Comparison of ENCODE assay signal across 1 cellular context in the genomic region with DNA sequence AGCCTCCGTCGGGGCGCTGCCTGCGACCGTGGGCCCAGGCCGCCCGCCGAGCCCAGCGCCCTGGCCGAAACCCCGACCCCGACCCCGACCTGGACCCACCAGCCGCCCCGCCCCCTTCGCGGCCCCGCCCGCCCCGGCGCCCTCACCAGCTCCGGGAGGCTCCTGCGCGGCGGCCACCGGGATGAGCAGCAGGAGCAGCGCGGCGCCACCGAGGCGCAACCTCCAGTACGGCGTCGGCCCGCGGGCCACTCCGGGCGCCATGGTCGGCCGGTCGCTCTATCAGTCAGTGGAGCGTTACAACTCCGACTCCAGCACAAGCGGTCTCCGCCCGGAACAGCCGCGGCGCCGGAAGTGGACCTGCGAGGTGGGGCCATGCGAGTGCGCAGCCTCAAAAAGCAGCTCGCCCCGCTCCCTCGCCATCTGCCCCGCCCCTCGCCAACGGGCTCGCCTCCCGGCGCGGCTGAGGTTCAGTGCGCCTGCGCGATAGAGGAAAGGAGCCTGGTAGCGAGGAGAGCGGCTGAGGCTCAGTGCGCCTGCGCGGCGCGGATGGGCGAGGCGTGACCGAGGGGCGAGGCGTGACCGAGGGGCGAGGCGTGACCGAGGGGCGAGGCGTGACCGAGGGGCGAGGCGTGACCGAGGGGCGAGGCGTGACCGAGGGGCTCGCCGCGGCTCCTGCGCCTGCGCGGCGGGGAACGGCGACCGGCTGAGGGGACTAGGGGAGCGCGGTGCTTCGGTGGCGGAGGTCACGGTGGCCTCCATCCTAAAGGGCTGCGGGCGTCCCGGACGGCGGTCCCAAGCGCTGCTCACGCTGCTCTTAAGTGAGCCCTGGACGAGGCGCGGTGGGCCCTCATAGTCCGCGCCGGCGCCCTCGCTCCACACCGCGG.
TF ChIP-seq lines count a peak whose summit lies in the region.

A gene with protein sequence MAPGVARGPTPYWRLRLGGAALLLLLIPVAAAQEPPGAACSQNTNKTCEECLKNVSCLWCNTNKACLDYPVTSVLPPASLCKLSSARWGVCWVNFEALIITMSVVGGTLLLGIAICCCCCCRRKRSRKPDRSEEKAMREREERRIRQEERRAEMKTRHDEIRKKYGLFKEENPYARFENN (minus strand): TSS at position 335 of the 884 bp plus-strand sequence. CDS start 74 bp downstream, at position 261.

TF ChIP-seq in HepG2, 621 proteins besides CTCF, POLR2A, EP300 and RAD21 (continued from another document and continues in another):
- TF ChIP-seq, protein P1, sequence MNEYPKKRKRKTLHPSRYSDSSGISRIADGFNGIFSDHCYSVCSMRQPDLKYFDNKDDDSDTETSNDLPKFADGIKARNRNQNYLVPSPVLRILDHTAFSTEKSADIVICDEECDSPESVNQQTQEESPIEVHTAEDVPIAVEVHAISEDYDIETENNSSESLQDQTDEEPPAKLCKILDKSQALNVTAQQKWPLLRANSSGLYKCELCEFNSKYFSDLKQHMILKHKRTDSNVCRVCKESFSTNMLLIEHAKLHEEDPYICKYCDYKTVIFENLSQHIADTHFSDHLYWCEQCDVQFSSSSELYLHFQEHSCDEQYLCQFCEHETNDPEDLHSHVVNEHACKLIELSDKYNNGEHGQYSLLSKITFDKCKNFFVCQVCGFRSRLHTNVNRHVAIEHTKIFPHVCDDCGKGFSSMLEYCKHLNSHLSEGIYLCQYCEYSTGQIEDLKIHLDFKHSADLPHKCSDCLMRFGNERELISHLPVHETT (CRISPR knock-in tag; conservative IDR thresholded peaks at IDR 0.05): 0 out of 2 replicates have a peak, but pooled peaks have one; percentile 13
- peak; percentile 20; the same call in 1 of the 2 replicates for TF ChIP-seq ZNF773 (CRISPR knock-in tag; IDR thresholded peaks at IDR 0.05; ENCODE audit: borderline replicate concordance)
- TF ChIP-seq, protein P2, sequence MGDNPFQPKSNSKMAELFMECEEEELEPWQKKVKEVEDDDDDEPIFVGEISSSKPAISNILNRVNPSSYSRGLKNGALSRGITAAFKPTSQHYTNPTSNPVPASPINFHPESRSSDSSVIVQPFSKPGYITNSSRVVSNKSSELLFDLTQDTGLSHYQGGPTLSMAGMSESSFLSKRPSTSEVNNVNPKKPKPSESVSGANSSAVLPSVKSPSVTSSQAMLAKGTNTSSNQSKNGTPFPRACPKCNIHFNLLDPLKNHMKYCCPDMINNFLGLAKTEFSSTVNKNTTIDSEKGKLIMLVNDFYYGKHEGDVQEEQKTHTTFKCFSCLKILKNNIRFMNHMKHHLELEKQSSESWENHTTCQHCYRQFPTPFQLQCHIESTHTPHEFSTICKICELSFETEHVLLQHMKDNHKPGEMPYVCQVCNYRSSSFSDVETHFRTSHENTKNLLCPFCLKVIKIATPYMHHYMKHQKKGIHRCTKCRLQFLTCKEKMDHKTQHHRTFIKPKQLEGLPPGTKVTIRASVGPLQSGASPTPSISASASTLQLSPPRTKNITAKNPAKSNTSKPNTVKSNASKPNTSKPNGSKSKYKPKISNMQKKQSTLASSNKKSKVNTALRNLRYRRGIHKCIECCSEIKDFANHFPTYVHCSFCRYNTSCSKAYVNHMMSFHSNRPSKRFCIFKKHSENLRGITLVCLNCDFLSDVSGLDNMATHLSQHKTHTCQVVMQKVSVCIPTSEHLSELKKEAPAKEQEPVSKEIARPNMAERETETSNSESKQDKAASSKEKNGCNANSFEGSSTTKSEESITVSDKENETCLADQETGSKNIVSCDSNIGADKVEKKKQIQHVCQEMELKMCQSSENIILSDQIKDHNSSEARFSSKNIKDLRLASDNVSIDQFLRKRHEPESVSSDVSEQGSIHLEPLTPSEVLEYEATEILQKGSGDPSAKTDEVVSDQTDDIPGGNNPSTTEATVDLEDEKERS (CRISPR knock-in tag; IDR thresholded peaks at IDR 0.05): peak; percentile 57; the same call in 1 of the 2 replicates
- TF ChIP-seq ZNF678 (CRISPR knock-in tag; IDR thresholded peaks at IDR 0.05): no peak
- TF ChIP-seq ELF4 (CRISPR knock-in tag; IDR thresholded peaks at IDR 0.05; ENCODE audit: borderline replicate concordance): no peak
- TF ChIP-seq, protein P3, sequence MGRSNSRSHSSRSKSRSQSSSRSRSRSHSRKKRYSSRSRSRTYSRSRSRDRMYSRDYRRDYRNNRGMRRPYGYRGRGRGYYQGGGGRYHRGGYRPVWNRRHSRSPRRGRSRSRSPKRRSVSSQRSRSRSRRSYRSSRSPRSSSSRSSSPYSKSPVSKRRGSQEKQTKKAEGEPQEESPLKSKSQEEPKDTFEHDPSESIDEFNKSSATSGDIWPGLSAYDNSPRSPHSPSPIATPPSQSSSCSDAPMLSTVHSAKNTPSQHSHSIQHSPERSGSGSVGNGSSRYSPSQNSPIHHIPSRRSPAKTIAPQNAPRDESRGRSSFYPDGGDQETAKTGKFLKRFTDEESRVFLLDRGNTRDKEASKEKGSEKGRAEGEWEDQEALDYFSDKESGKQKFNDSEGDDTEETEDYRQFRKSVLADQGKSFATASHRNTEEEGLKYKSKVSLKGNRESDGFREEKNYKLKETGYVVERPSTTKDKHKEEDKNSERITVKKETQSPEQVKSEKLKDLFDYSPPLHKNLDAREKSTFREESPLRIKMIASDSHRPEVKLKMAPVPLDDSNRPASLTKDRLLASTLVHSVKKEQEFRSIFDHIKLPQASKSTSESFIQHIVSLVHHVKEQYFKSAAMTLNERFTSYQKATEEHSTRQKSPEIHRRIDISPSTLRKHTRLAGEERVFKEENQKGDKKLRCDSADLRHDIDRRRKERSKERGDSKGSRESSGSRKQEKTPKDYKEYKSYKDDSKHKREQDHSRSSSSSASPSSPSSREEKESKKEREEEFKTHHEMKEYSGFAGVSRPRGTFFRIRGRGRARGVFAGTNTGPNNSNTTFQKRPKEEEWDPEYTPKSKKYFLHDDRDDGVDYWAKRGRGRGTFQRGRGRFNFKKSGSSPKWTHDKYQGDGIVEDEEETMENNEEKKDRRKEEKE (IDR thresholded peaks at IDR 0.05): no peak
- TF ChIP-seq, protein P4, sequence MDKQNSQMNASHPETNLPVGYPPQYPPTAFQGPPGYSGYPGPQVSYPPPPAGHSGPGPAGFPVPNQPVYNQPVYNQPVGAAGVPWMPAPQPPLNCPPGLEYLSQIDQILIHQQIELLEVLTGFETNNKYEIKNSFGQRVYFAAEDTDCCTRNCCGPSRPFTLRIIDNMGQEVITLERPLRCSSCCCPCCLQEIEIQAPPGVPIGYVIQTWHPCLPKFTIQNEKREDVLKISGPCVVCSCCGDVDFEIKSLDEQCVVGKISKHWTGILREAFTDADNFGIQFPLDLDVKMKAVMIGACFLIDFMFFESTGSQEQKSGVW (CRISPR knock-in tag; IDR thresholded peaks at IDR 0.05; ENCODE audit: borderline replicate concordance): no peak
- TF ChIP-seq, protein P5, sequence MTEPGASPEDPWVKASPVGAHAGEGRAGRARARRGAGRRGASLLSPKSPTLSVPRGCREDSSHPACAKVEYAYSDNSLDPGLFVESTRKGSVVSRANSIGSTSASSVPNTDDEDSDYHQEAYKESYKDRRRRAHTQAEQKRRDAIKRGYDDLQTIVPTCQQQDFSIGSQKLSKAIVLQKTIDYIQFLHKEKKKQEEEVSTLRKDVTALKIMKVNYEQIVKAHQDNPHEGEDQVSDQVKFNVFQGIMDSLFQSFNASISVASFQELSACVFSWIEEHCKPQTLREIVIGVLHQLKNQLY (CRISPR knock-in tag; IDR thresholded peaks at IDR 0.05): no peak
- TF ChIP-seq ESRRA (CRISPR knock-in tag; IDR thresholded peaks at IDR 0.05; ENCODE audit: low read depth): no peak; the same call in 1 of the 2 replicates
- TF ChIP-seq ZNF33B (CRISPR knock-in tag; IDR thresholded peaks at IDR 0.05): peak; percentile 13; the same call in 1 of the 2 replicates
- TF ChIP-seq, protein P6, sequence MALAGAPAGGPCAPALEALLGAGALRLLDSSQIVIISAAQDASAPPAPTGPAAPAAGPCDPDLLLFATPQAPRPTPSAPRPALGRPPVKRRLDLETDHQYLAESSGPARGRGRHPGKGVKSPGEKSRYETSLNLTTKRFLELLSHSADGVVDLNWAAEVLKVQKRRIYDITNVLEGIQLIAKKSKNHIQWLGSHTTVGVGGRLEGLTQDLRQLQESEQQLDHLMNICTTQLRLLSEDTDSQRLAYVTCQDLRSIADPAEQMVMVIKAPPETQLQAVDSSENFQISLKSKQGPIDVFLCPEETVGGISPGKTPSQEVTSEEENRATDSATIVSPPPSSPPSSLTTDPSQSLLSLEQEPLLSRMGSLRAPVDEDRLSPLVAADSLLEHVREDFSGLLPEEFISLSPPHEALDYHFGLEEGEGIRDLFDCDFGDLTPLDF (CRISPR knock-in tag; IDR thresholded peaks at IDR 0.05): no peak
- no peak for TF ChIP-seq ZNF44 (CRISPR knock-in tag; IDR thresholded peaks at IDR 0.05)
- peak; percentile 33; the same call in 1 of the 2 replicates for TF ChIP-seq EEA1 (CRISPR knock-in tag; IDR thresholded peaks at IDR 0.05; ENCODE audit: borderline replicate concordance)
- no peak for TF ChIP-seq ZBTB8A (CRISPR knock-in tag; IDR thresholded peaks at IDR 0.05; ENCODE audit: borderline replicate concordance, low read depth)
- no peak for TF ChIP-seq SYNCRIP (IDR thresholded peaks at IDR 0.05; ENCODE audit: insufficient read depth, low read depth, low read length)
- no peak for TF ChIP-seq ZNF180 (CRISPR knock-in tag; IDR thresholded peaks at IDR 0.05; ENCODE audit: borderline replicate concordance, low read depth)
- no peak for TF ChIP-seq ZNF329 (CRISPR knock-in tag; IDR thresholded peaks at IDR 0.05; ENCODE audit: low read depth)
- TF ChIP-seq CBX2 (IDR thresholded peaks at IDR 0.05; ENCODE audit: low read depth, low read length): no peak
- no peak for TF ChIP-seq CBX2 (CRISPR knock-in tag; IDR thresholded peaks at IDR 0.05; ENCODE audit: low read depth)
- TF ChIP-seq FOSL1 (CRISPR knock-in tag; IDR thresholded peaks at IDR 0.05; ENCODE audit: borderline replicate concordance): no peak
- no peak for TF ChIP-seq ONECUT2 (CRISPR knock-in tag; IDR thresholded peaks at IDR 0.05)
- TF ChIP-seq, protein P7, sequence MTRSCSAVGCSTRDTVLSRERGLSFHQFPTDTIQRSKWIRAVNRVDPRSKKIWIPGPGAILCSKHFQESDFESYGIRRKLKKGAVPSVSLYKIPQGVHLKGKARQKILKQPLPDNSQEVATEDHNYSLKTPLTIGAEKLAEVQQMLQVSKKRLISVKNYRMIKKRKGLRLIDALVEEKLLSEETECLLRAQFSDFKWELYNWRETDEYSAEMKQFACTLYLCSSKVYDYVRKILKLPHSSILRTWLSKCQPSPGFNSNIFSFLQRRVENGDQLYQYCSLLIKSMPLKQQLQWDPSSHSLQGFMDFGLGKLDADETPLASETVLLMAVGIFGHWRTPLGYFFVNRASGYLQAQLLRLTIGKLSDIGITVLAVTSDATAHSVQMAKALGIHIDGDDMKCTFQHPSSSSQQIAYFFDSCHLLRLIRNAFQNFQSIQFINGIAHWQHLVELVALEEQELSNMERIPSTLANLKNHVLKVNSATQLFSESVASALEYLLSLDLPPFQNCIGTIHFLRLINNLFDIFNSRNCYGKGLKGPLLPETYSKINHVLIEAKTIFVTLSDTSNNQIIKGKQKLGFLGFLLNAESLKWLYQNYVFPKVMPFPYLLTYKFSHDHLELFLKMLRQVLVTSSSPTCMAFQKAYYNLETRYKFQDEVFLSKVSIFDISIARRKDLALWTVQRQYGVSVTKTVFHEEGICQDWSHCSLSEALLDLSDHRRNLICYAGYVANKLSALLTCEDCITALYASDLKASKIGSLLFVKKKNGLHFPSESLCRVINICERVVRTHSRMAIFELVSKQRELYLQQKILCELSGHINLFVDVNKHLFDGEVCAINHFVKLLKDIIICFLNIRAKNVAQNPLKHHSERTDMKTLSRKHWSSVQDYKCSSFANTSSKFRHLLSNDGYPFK (CRISPR knock-in tag; IDR thresholded peaks at IDR 0.05; ENCODE audit: borderline replicate concordance): no peak
- TF ChIP-seq ZNF572 (CRISPR knock-in tag; IDR thresholded peaks at IDR 0.05): no peak
- TF ChIP-seq ZFP36L2 (CRISPR knock-in tag; IDR thresholded peaks at IDR 0.05): no peak
- TF ChIP-seq ZBTB38 (CRISPR knock-in tag; IDR thresholded peaks at IDR 0.05): peak; percentile 99
- TF ChIP-seq ZNF775 (CRISPR knock-in tag; IDR thresholded peaks at IDR 0.05; ENCODE audit: borderline replicate concordance): no peak
- peak; percentile 44; the same call in 1 of the 2 replicates for TF ChIP-seq KLF12 (CRISPR knock-in tag; IDR thresholded peaks at IDR 0.05; ENCODE audit: borderline replicate concordance)
- TF ChIP-seq ZNF3 (CRISPR knock-in tag; IDR thresholded peaks at IDR 0.05): no peak
- no peak for TF ChIP-seq ZNF558 (CRISPR knock-in tag; IDR thresholded peaks at IDR 0.05; ENCODE audit: borderline replicate concordance)
- TF ChIP-seq SNAI1 (CRISPR knock-in tag; IDR thresholded peaks at IDR 0.05; ENCODE audit: borderline replicate concordance): no peak
- TF ChIP-seq TBX3 (IDR thresholded peaks at IDR 0.05; ENCODE audit: borderline replicate concordance): no peak
- no peak; the same call in 1 of the 2 replicates for TF ChIP-seq ZFP82 (CRISPR knock-in tag; IDR thresholded peaks at IDR 0.05; ENCODE audit: borderline replicate concordance)
- peak; percentile 5; the same call in 1 of the 2 replicates for TF ChIP-seq POGZ (CRISPR knock-in tag; IDR thresholded peaks at IDR 0.05)
- TF ChIP-seq NR2C2 (CRISPR knock-in tag; IDR thresholded peaks at IDR 0.05; ENCODE audit: borderline replicate concordance): peak; percentile 60; the same call in 1 of the 2 replicates
- TF ChIP-seq PHB2 (IDR thresholded peaks at IDR 0.05; ENCODE audit: partially characterized antibody): no peak
- 0 out of 2 replicates have a peak, but pooled peaks have one; percentile 45 for TF ChIP-seq ZNF788 (CRISPR knock-in tag; IDR thresholded peaks at IDR 0.05; ENCODE audit: borderline replicate concordance)
- no peak for TF ChIP-seq NR1H2 (CRISPR knock-in tag; IDR thresholded peaks at IDR 0.05; ENCODE audit: borderline replicate concordance, low read depth)
- no peak for TF ChIP-seq ZBTB3 (CRISPR knock-in tag; IDR thresholded peaks at IDR 0.05; ENCODE audit: borderline replicate concordance, low read depth)
- no peak for TF ChIP-seq ZNF30 (CRISPR knock-in tag; IDR thresholded peaks at IDR 0.05)
- TF ChIP-seq BHLHE40 (IDR thresholded peaks at IDR 0.05; ENCODE audit: low read length): peak; percentile 35
- TF ChIP-seq, protein P8, sequence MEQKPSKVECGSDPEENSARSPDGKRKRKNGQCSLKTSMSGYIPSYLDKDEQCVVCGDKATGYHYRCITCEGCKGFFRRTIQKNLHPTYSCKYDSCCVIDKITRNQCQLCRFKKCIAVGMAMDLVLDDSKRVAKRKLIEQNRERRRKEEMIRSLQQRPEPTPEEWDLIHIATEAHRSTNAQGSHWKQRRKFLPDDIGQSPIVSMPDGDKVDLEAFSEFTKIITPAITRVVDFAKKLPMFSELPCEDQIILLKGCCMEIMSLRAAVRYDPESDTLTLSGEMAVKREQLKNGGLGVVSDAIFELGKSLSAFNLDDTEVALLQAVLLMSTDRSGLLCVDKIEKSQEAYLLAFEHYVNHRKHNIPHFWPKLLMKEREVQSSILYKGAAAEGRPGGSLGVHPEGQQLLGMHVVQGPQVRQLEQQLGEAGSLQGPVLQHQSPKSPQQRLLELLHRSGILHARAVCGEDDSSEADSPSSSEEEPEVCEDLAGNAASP (CRISPR knock-in tag; IDR thresholded peaks at IDR 0.05; ENCODE audit: borderline replicate concordance): no peak
- no peak for TF ChIP-seq TOE1 (CRISPR knock-in tag; IDR thresholded peaks at IDR 0.05)
- no peak for TF ChIP-seq ISX (CRISPR knock-in tag; conservative IDR thresholded peaks at IDR 0.05)
- TF ChIP-seq ETV6 (CRISPR knock-in tag; conservative IDR thresholded peaks at IDR 0.05): no peak
- no peak for TF ChIP-seq ZKSCAN1 (IDR thresholded peaks at IDR 0.05; ENCODE audit: low read length)
- no peak for TF ChIP-seq ZNF7 (CRISPR knock-in tag; IDR thresholded peaks at IDR 0.05)
- TF ChIP-seq, protein P9, sequence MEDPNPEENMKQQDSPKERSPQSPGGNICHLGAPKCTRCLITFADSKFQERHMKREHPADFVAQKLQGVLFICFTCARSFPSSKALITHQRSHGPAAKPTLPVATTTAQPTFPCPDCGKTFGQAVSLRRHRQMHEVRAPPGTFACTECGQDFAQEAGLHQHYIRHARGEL (CRISPR knock-in tag; IDR thresholded peaks at IDR 0.05): no peak
- TF ChIP-seq RCOR2 (CRISPR knock-in tag; IDR thresholded peaks at IDR 0.05): no peak; the same call in 1 of the 2 replicates
- no peak for TF ChIP-seq KDM3A (CRISPR knock-in tag; IDR thresholded peaks at IDR 0.05; ENCODE audit: low read depth)
